11 cellular contexts compared by ENCODE assay signal in the genomic region with DNA sequence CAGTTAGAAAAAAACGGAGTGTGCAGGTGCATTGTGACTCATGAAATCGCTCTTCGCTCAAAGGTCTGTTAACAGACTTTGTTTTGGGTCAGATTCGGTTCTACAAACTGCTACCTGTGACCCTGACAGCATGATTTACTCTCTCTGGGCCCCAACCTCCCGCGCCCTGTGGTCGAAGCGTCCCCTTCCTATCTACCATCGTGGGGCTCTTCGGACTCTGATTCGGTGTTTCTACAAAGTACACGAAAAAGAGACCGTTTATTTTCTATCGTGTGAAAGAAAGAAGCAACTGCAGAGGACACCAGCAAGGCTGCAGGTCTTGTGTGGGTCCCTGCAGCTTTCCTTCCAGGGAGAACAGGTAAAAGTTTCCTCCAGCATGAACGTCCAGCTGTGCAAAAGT.
"Had no signal": no experiment of that assay in that cellular context is flagged by ENCODE, and none has a peak within 500 bp of the region (broad histone marks: within the 10 kb centered on the region; RNA-seq: fewer than 3 reads in every experiment).

No MANE protein-coding gene starts in this region.

- H3K9me3 ChIP-seq: ascending aorta, psoas muscle had no signal

- H3K4me3 ChIP-seq: ascending aorta, hepatocyte, lung, psoas muscle had no signal

- H3K27ac ChIP-seq: ascending aorta, epithelial cell of prostate, psoas muscle had no signal

- H3K4me2 ChIP-seq: hepatocyte had no signal

- H3K79me2 ChIP-seq: hepatocyte had no signal

- H3K36me3 ChIP-seq: ascending aorta had no signal

- H2AFZ ChIP-seq: hepatocyte had no signal

- H3K4me1 ChIP-seq: ascending aorta, psoas muscle had no signal

- DNase-seq: activated CD4-positive, alpha-beta memory T cell treated with anti-CD3 and anti-CD28 coated beads, Interleukin-2, amount 10 ng/mL, durations not matched to agents 7 days and 5 days; activated CD8-positive, alpha-beta memory T cell treated with anti-CD3 and anti-CD28 coated beads, Interleukin-2, amount 50 U/mL, for 4 hours; activated naive CD4-positive, alpha-beta T cell; effector CD8-positive, alpha-beta T cell; natural killer cell; psoas muscle; stimulated activated CD4-positive, alpha-beta T cell treated with anti-CD3 and anti-CD28 coated beads, Interleukin-4, amount 100 ng/mL, for 24 hours had no signal

- ATAC-seq: natural killer cell, psoas muscle had no signal

- H3K27me3 ChIP-seq: ascending aorta had no signal
